8 cellular contexts compared by ENCODE assay signal in genomic region chr12:116863275-116863767, GRCh38. TPM values are rescaled to one million over a fixed set of nuclear protein-coding genes. Genes with fewer than 3 reads are reported as not detected.
DNase-seq lines count a peak whose midpoint lies in the region; ATAC-seq, FAIRE-seq and TF ChIP-seq lines count a peak whose summit lies in the region.

No MANE protein-coding gene starts in this region.

- no peaks in the 10 kb centered on the region for H3K36me3 Mint-ChIP-seq in CD8-positive, alpha-beta T cell

- H3K4me3 ChIP-seq in CD8-positive, alpha-beta T cell (ENCODE audit: low read depth, low read length): no peak overlapping the region
- H3K4me3 ChIP-seq in lung: no peak overlapping the region

- no peak overlapping the region for H3K27ac ChIP-seq in CD8-positive, alpha-beta T cell (ENCODE audit: low read depth, low read length)
- no peak overlapping the region for H3K27ac ChIP-seq in lung (ENCODE audit: low read depth in 1 of 2, low read length in 1 of 2)

- CTCF ChIA-PET in CD8-positive, alpha-beta T cell (lab: Charles Lee): interaction anchor here (1.2 kb wide), 2 partner anchors 10 to 25 kb away, joined by 4 read pairs; no protein-coding TSS in a partner anchor

- H3K4me1 ChIP-seq in CD8-positive, alpha-beta T cell (ENCODE audit: insufficient read depth, low read length): no peaks in the 10 kb centered on the region
- H3K4me1 ChIP-seq in lung (ENCODE audit: control insufficient read depth in 2 of 2, insufficient read depth in 2 of 2, low read length in 2 of 2): no peaks in the 10 kb centered on the region

- H3K27ac Mint-ChIP-seq in CD8-positive, alpha-beta T cell: no peak overlapping the region

- no peaks in the 10 kb centered on the region for H3K9me3 ChIP-seq in CD8-positive, alpha-beta T cell (ENCODE audit: low read length)
- no peaks in the 10 kb centered on the region for H3K9me3 ChIP-seq in lung (ENCODE audit: control insufficient read depth in 2 of 2, insufficient read depth in 1 of 2, low read length in 1 of 2)

- no peaks in the 10 kb centered on the region for H3K27me3 ChIP-seq in CD8-positive, alpha-beta T cell (ENCODE audit: insufficient read depth, low read length)
- no peaks in the 10 kb centered on the region for H3K27me3 ChIP-seq in lung (ENCODE audit: control insufficient read depth, insufficient read depth)

- TF ChIP-seq POLR2A in H54 (IDR thresholded peaks at IDR 0.05; ENCODE audit: low read depth, low read length) (no peak), GM12892 (IDR thresholded peaks at IDR 0.05; ENCODE audit: low read depth, low read length) (no peak)

- H3K4me1 Mint-ChIP-seq in CD8-positive, alpha-beta T cell (ENCODE audit: low read depth): peaks cover 9% of the 10 kb centered on the region

- H3K4me3 Mint-ChIP-seq in CD8-positive, alpha-beta T cell: no peak overlapping the region

- POLR2A ChIA-PET in CD8-positive, alpha-beta T cell (lab: Charles Lee): interaction anchor here (1.6 kb wide), 1 partner anchor 11 kb away, joined by 3 read pairs; no protein-coding TSS in a partner anchor

- peak; percentile 18 for TF ChIP-seq CTCF in CD8-positive, alpha-beta T cell (IDR thresholded peaks at IDR 0.05)
- TF ChIP-seq CTCF in lung (IDR thresholded peaks at IDR 0.05; ENCODE audit: control extremely low read depth, extremely low read depth): peak; percentile 3

- intact Hi-C loops in CD8-positive, alpha-beta T cell (cut with DNase I, micrococcal nuclease): no loop called here

- WGBS in lung, 2 donors: 47 to 52% methylated on average over 6 of the region's 6 CpGs

- no peaks in the 10 kb centered on the region for H3K9me3 Mint-ChIP-seq in CD8-positive, alpha-beta T cell

- no peak for DNase-seq in CD8-positive, alpha-beta T cell
- DNase-seq in H54 (ENCODE audit: insufficient read length, low spot score) (peak; percentile 44), amniotic epithelial cell (ENCODE audit: low read depth) (peak; percentile 12), lung (ENCODE audit: low spot score) (no peak), GM19239 (ENCODE audit: insufficient read length, low spot score) (no peak), NCI-H2107 treated with DMSO at 0.1 percent for 48 hours (lab: John Stamatoyannopoulos, UW; ENCODE audit: unreplicated experiment) (no peak), GM12892 (ENCODE audit: insufficient read length) (no peak)
- DNase-seq in activated effector memory CD4-positive, alpha-beta T cell treated with Interleukin-2 at 50 U/mL for 16 hours: no peak

- no peaks in the 10 kb centered on the region for H3K36me3 ChIP-seq in CD8-positive, alpha-beta T cell (ENCODE audit: insufficient read depth, low read length)
- no peaks in the 10 kb centered on the region for H3K36me3 ChIP-seq in lung (ENCODE audit: control insufficient read depth in 2 of 2, insufficient read depth in 2 of 2, low read length in 2 of 2)

- FAIRE-seq in H54 (lab: Jason Lieb, UNC) (no peak), GM19239 (lab: Jason Lieb, UNC) (no peak), GM12892 (lab: Jason Lieb, UNC) (no peak)

- no peak for ATAC-seq in CD8-positive, alpha-beta T cell
- ATAC-seq in lung (ENCODE audit: insufficient read depth, low FRiP score): peak; percentile 6

- peaks cover 10% of the 10 kb centered on the region for H3K27me3 Mint-ChIP-seq in CD8-positive, alpha-beta T cell (ENCODE audit: low read depth)

RNA-seq across cellular contexts. Expression of gene HRK, which starts 17.9 kb away (rescaled TPM):
- under 1 TPM in 1 of 2 experiments, not detected in 1; 0.05 TPM for total RNA-seq in CD8-positive, alpha-beta T cell
- total RNA-seq in lung: 1 to 10 TPM in 1 of 2 donors, under 1 TPM in 1; 0.34 to 1.5 TPM
- polyA plus RNA-seq in lung: under 1 TPM; 0.05 to 0.12 TPM
- polyA plus RNA-seq in GM12892 (2012; ENCODE audit: missing spikeins): not detected

RNA-seq across cellular contexts. Expression of gene FBXW8, which starts 47.4 kb away (rescaled TPM):
- 1 to 10 TPM; 5.6 to 6.5 TPM for total RNA-seq in CD8-positive, alpha-beta T cell
- 10 to 100 TPM; 18.5 to 20.3 TPM for total RNA-seq in lung
- 1 to 10 TPM; 3.9 to 6.4 TPM for polyA plus RNA-seq in lung
- 3.7 TPM for polyA plus RNA-seq in GM12892 (2012; ENCODE audit: missing spikeins)

Comparison
In these comparisons a context has a peak if more than half of its experiments do, and no peak if none do; other contexts are left out.
1. DNase-seq: peak in H54 (single experiment) and amniotic epithelial cell (single experiment); none in CD8-positive, alpha-beta T cell (0 of 7), lung (single experiment), GM19239 (single experiment), NCI-H2107 treated with DMSO at 0.1 percent for 48 hours (single experiment), GM12892 (single experiment) and activated effector memory CD4-positive, alpha-beta T cell treated with Interleukin-2 at 50 U/mL for 16 hours (single experiment).